1 cellular context compared by ENCODE assay signal in the genomic region with DNA sequence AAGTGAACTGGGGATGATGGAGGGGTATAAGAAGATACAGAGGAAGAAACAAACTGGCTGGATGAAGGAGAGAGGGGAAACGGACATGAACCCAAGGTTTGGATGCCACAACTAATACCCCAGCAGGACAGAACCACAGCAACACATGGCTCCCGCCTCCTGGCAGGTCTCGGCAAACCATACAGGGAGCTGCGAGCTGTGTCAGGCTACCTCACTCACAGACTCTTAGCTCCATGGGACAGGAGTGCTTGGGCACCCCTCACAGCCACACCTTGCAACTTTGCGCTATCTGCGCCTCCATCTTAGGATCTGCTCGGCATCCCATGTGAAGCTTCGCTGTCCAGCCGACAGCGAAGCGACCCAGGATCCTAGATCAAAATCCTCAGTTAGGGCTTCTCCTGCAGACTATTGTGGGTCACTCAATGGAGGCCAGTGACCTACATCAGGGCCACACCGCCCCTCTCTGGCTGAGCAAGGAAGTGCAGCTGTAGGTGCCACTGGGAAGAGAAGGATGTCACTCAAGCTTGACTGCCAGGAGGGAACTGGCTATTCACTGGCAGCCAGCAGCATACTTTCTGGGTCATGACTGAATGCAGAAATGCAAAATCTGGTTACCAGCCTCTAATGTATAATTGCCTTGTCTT.
TF ChIP-seq lines count a peak whose summit lies in the region.

No MANE protein-coding gene starts in this region.

TF ChIP-seq in HepG2, 621 proteins besides CTCF, POLR2A, EP300 and RAD21 (continued from another document):
- TF ChIP-seq RFX5 (IDR thresholded peaks at IDR 0.05; ENCODE audit: low read depth, low read length) (0 out of 2 replicates have a peak, but pooled peaks have one; percentile 14), CHD4 (IDR thresholded peaks at IDR 0.05; ENCODE audit: borderline replicate concordance, low read length) (no peak), NONO (IDR thresholded peaks at IDR 0.05) (no peak), NONO (CRISPR knock-in tag; conservative IDR thresholded peaks at IDR 0.05) (no peak), NR3C1 (CRISPR knock-in tag; IDR thresholded peaks at IDR 0.05) (no peak)
- TF ChIP-seq, protein P1, sequence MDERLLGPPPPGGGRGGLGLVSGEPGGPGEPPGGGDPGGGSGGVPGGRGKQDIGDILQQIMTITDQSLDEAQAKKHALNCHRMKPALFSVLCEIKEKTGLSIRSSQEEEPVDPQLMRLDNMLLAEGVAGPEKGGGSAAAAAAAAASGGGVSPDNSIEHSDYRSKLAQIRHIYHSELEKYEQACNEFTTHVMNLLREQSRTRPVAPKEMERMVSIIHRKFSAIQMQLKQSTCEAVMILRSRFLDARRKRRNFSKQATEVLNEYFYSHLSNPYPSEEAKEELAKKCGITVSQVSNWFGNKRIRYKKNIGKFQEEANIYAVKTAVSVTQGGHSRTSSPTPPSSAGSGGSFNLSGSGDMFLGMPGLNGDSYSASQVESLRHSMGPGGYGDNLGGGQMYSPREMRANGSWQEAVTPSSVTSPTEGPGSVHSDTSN (CRISPR knock-in tag; IDR thresholded peaks at IDR 0.05): 0 out of 2 replicates have a peak, but pooled peaks have one; percentile 22
